Comparison of ENCODE assay signal across 20 cellular contexts in genomic region chr2:239937866-239938640, GRCh38.
DNase-seq lines count a peak whose midpoint lies in the region; ATAC-seq and TF ChIP-seq lines count a peak whose summit lies in the region.
"Had no signal": no experiment of that assay in that cellular context is flagged by ENCODE, and none has a peak within 500 bp of the region (broad histone marks: within the 10 kb centered on the region; RNA-seq: fewer than 3 reads in every experiment).

No MANE protein-coding gene starts in this region.

- H3K27ac Mint-ChIP-seq in chondrocyte (ENCODE audit: unreplicated experiment) = no peak overlapping the region
- H3K27ac Mint-ChIP-seq: activated CD4-positive, alpha-beta T cell treated with anti-CD3 and anti-CD28 coated beads for 36 hours; stimulated activated effector memory CD8-positive, alpha-beta T cell treated with anti-CD3 and anti-CD28 coated beads, Interleukin-12 subunit alpha, Interleukin-12 subunit beta, amount 100 ng/mL, for 72 hours had no signal

- DNase-seq in left cardiac atrium (peak; percentile 13), cardiac septum (ENCODE audit: low spot score) (no peak), chondrocyte (ENCODE audit: low spot score) (peak; percentile 64), mesenteric fat pad (ENCODE audit: low spot score) (peak; percentile 57), uterus (peak; percentile 3 to 7), hepatic stellate cell (ENCODE audit: low spot score) (no peak)
- DNase-seq: activated CD4-positive, alpha-beta T cell treated with anti-CD3 and anti-CD28 coated beads for 36 hours; activated naive CD4-positive, alpha-beta T cell; cerebellar nuclear complex; DMS53; effector CD8-positive, alpha-beta T cell; NCI-H1694; NCI-H69 had no signal

- no peaks in the 10 kb centered on the region for H3K36me3 ChIP-seq in uterus
- H3K36me3 ChIP-seq: esophagus muscularis mucosa, gastrocnemius medialis had no signal

- peaks cover 4% of the 10 kb centered on the region for H3K4me1 Mint-ChIP-seq in chondrocyte (ENCODE audit: low read depth)

- no peaks in the 10 kb centered on the region for H3K9me3 ChIP-seq in uterus
- H3K9me3 ChIP-seq: esophagus muscularis mucosa, gastrocnemius medialis had no signal

- no peak for TF ChIP-seq POLR2A in uterus (IDR thresholded peaks at IDR 0.05)

- H3K27ac ChIP-seq in uterus = no peak overlapping the region
- H3K27ac ChIP-seq: esophagus muscularis mucosa, gastrocnemius medialis had no signal

- TF ChIP-seq CTCF in chondrocyte (IDR thresholded peaks at IDR 0.05) (no peak), uterus (IDR thresholded peaks at IDR 0.05) (no peak)

- H3K4me3 ChIP-seq in uterus = no peak overlapping the region
- H3K4me3 ChIP-seq: esophagus muscularis mucosa, gastrocnemius medialis had no signal

- no peaks in the 10 kb centered on the region for H3K9me3 Mint-ChIP-seq in chondrocyte (ENCODE audit: low read depth)
- H3K9me3 Mint-ChIP-seq: CD8-positive, alpha-beta memory T cell; stimulated activated effector memory CD8-positive, alpha-beta T cell treated with anti-CD3 and anti-CD28 coated beads, Interleukin-12 subunit alpha, Interleukin-12 subunit beta, amount 100 ng/mL, for 72 hours had no signal

- no peaks in the 10 kb centered on the region for H3K27me3 Mint-ChIP-seq in chondrocyte (ENCODE audit: low read depth)
- H3K27me3 Mint-ChIP-seq: activated CD4-positive, alpha-beta T cell treated with anti-CD3 and anti-CD28 coated beads for 36 hours had no signal

- no peaks in the 10 kb centered on the region for H3K36me3 Mint-ChIP-seq in chondrocyte (ENCODE audit: low read depth)
- H3K36me3 Mint-ChIP-seq: CD8-positive, alpha-beta memory T cell; stimulated activated effector memory CD8-positive, alpha-beta T cell treated with anti-CD3 and anti-CD28 coated beads, Interleukin-12 subunit alpha, Interleukin-12 subunit beta, amount 100 ng/mL, for 72 hours had no signal

- no peaks in the 10 kb centered on the region for H3K4me1 ChIP-seq in uterus
- H3K4me1 ChIP-seq: gastrocnemius medialis had no signal

- ATAC-seq in left cardiac atrium (no peak), HG02678 (IDR thresholded peaks at IDR 0.05; ENCODE audit: unreplicated experiment) (no peak), GM18909 (IDR thresholded peaks at IDR 0.05; ENCODE audit: poor library complexity, unreplicated experiment) (no peak)
- ATAC-seq: activated CD4-positive, alpha-beta T cell treated with anti-CD3 and anti-CD28 coated beads for 36 hours; gastrocnemius medialis; right cardiac atrium; stimulated activated effector memory CD8-positive, alpha-beta T cell treated with anti-CD3 and anti-CD28 coated beads, Interleukin-12 subunit alpha, Interleukin-12 subunit beta, amount 100 ng/mL, for 72 hours had no signal

- intact Hi-C loops in left cardiac atrium (cut with DNase I) (loop anchor here in 1 of 2 donors (10.0 kb wide), 1 partner anchor 47 kb away; no protein-coding TSS in a partner anchor), cardiac septum (cut with DNase I) (no loop called here), uterus (cut with DNase I; ENCODE audit: low total_unique reads) (no loop called here)

- H3K27me3 ChIP-seq in uterus = no peaks in the 10 kb centered on the region
- H3K27me3 ChIP-seq: esophagus muscularis mucosa, gastrocnemius medialis had no signal

- no peak overlapping the region for H3K4me3 Mint-ChIP-seq in chondrocyte (ENCODE audit: unreplicated experiment)
- H3K4me3 Mint-ChIP-seq: activated CD4-positive, alpha-beta T cell treated with anti-CD3 and anti-CD28 coated beads for 36 hours; stimulated activated effector memory CD8-positive, alpha-beta T cell treated with anti-CD3 and anti-CD28 coated beads, Interleukin-12 subunit alpha, Interleukin-12 subunit beta, amount 100 ng/mL, for 72 hours had no signal

Comparison
In these comparisons a context has a peak if more than half of its experiments do, and no peak if none do; other contexts are left out.
1. DNase-seq: peak in left cardiac atrium (single experiment), chondrocyte (single experiment), mesenteric fat pad (single experiment) and uterus (2 of 2); none in cardiac septum (single experiment) and hepatic stellate cell (single experiment).